ENCODE assay signal across 15 cellular contexts in genomic region chr6:119012521-119012920, GRCh38.
"Had no signal": no experiment of that assay in that cellular context is flagged by ENCODE, and none has a peak within 500 bp of the region (broad histone marks: within the 10 kb centered on the region; RNA-seq: fewer than 3 reads in every experiment).

No MANE protein-coding gene starts in this region.

- H3K27me3 ChIP-seq: dorsolateral prefrontal cortex, esophagus muscularis mucosa, gastrocnemius medialis, heart left ventricle, right atrium auricular region, tibial artery had no signal

- H3K27ac ChIP-seq: dorsolateral prefrontal cortex, esophagus muscularis mucosa, gastrocnemius medialis, heart left ventricle, right atrium auricular region, tibial artery had no signal

- H3K9me3 ChIP-seq: esophagus muscularis mucosa, gastrocnemius medialis, mucosa of descending colon, right atrium auricular region, tibial artery had no signal

- H3K4me1 ChIP-seq: esophagus muscularis mucosa, gastrocnemius medialis, heart left ventricle, right atrium auricular region, tibial artery had no signal

- DNase-seq: activated T-cell treated with anti-CD3 and anti-CD28 coated beads, Interleukin-2, amount 50 U/mL, for 1 hour; aorta; dorsolateral prefrontal cortex; effector memory CD8-positive, alpha-beta T cell; gastrocnemius medialis; heart left ventricle; left colon; mesenchymal stem cell; mucosa of descending colon; naive B cell; stimulated activated CD4-positive, alpha-beta T cell treated with anti-CD3 and anti-CD28 coated beads, Interleukin-12 subunit alpha, Interleukin-12 subunit beta, amount 100 ng/mL, for 4 hours; T-helper 9 cell; tibial artery had no signal

- H3K36me3 ChIP-seq: gastrocnemius medialis, heart left ventricle, right atrium auricular region had no signal

- H3K4me3 ChIP-seq: dorsolateral prefrontal cortex, esophagus muscularis mucosa, gastrocnemius medialis, heart left ventricle, mucosa of descending colon, right atrium auricular region, tibial artery had no signal
